Comparison of ENCODE assay signal across 12 cellular contexts in the genomic region with DNA sequence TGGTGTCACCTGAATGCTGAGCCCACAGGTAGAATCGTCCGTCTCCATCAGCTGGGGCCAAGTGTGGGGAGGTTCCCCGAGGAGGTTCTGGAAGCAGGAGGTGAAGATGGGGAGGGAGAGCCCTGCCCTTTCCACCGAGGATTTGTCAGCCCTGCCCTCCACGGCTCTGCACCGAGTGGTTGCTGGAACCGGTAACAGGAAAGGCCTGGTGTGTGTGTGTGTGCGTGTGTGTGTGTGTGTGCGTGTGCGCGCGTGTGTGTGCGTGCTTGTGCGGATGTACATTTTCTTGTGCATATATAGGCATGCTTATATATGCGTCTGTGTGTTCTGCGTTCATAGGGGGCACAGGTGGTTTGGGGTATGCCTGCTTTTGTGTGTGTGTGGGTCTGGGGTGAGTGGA. TPM values are rescaled to one million over a fixed set of nuclear protein-coding genes. Genes with fewer than 3 reads are reported as not detected.
A peak's percentile ranks its signal among the peaks of the same experiment; 100 is the strongest.
DNase-seq lines count a peak whose midpoint lies in the region; ATAC-seq, FAIRE-seq and TF ChIP-seq lines count a peak whose summit lies in the region.
"Had no signal": no experiment of that assay in that cellular context is flagged by ENCODE, and none has a peak within 500 bp of the region (broad histone marks: within the 10 kb centered on the region; RNA-seq: fewer than 3 reads in every experiment).

No MANE protein-coding gene starts in this region.

- TF ChIP-seq POLR2A in H1 (IDR thresholded peaks at IDR 0.05; ENCODE audit: control extremely low read depth in 1 of 2, low read depth in 2 of 2, low read length in 2 of 2), result no peak

- H3K36me3 ChIP-seq in H1 (ENCODE audit: control insufficient read depth in 2 of 4, insufficient read depth in 4 of 4, low read length in 3 of 4) (no peaks in the 10 kb centered on the region), rectal smooth muscle tissue (ENCODE audit: control insufficient read depth, insufficient read depth, low read length) (no peaks in the 10 kb centered on the region)
- H3K36me3 ChIP-seq: SJCRH30 had no signal

- H2AFZ ChIP-seq in H1 (ENCODE audit: low read length), result no peak overlapping the region

- no peaks in the 10 kb centered on the region for H3K79me1 ChIP-seq in H1 (ENCODE audit: low read depth, low read length)

- POLR2A ChIA-PET in H1 (lab: Charles Lee; ENCODE audit: partially characterized antibody), result no interaction called here

- no peak overlapping the region for H2BK15ac ChIP-seq in H1 (ENCODE audit: low read length)

- WGBS in H1 (ENCODE audit: extremely low coverage in 1 of 2, insufficient coverage in 1 of 2, insufficient read length in 1 of 2, insufficient replicate concordance in 2 of 2, low coverage in 1 of 2, low lambda C conversion rate in 2 of 2, missing lambda C conversion rate in 1 of 2), 2 experiments, result 89% methylated on average over 16 of the region's 16 CpGs; no CpG with 5 or more reads in 1 of the 2 experiments

- H3K4me2 ChIP-seq in H1 (ENCODE audit: insufficient read depth in 1 of 2, low read depth in 2 of 2, low read length in 2 of 2), result no peak overlapping the region

- H4K20me1 ChIP-seq in H1 (replicated peaks in 1 of 2; ENCODE audit: control insufficient read depth in 1 of 2, insufficient read depth in 2 of 2, low read length in 2 of 2), result peaks cover 0 to 4% of the 10 kb centered on the region in 2 experiments

- no peak overlapping the region for H2BK12ac ChIP-seq in H1 (ENCODE audit: low read depth, low read length)

- H3K4me3 ChIP-seq in H1 (ENCODE audit: extremely low read depth in 1 of 4, insufficient read depth in 2 of 4, low read depth in 3 of 4, low read length in 4 of 4), result no peak overlapping the region
- peak overlapping the region; percentile 44 for H3K4me3 ChIP-seq in rectal smooth muscle tissue (ENCODE audit: low read length)
- H3K4me3 ChIP-seq: SJCRH30 had no signal

- H3K56ac ChIP-seq in H1 (replicated peaks; ENCODE audit: insufficient read length, low read depth, low read length), result no peak overlapping the region

- peak; percentile 24 for DNase-seq in GDM1 (lab: John Stamatoyannopoulos, UW)
- DNase-seq in T-helper 17 cell, result no peak
- no peak for DNase-seq in H1 (ENCODE audit: low read depth in 1 of 2, low spot score in 2 of 2)
- no peak for DNase-seq in NCI-H1694 (lab: John Stamatoyannopoulos, UW)
- DNase-seq: SJCRH30 had no signal

- ATAC-seq in T-helper 17 cell, result peak; percentile 9
- ATAC-seq in HG03565 (IDR thresholded peaks at IDR 0.05; ENCODE audit: unreplicated experiment), result no peak
- no peak for ATAC-seq in HG02763 (IDR thresholded peaks at IDR 0.05; ENCODE audit: unreplicated experiment)
- no peak for ATAC-seq in HG03108 (IDR thresholded peaks at IDR 0.05; ENCODE audit: unreplicated experiment)

- no peak overlapping the region for H3K4ac ChIP-seq in H1 (replicated peaks; ENCODE audit: insufficient read length, low read depth, low read length)

- no peak for TF ChIP-seq CTCF in H1 (IDR thresholded peaks at IDR 0.05; ENCODE audit: control extremely low read depth in 1 of 3, insufficient read depth in 1 of 3, low read depth in 1 of 3, low read length in 3 of 3)

- H3K27me3 Mint-ChIP-seq in T-helper 17 cell, result no peaks in the 10 kb centered on the region

- H3K4me1 Mint-ChIP-seq in T-helper 17 cell, result peaks cover 34% of the 10 kb centered on the region

- H3K27me3 ChIP-seq in H1 (replicated peaks in 1 of 4; ENCODE audit: control insufficient read depth in 3 of 4, extremely low read depth in 1 of 4, insufficient read depth in 3 of 4, low read length in 3 of 4) (peaks cover 20 to 36% (median 28%) of the 10 kb centered on the region in 4 experiments), rectal smooth muscle tissue (ENCODE audit: control insufficient read depth, insufficient read depth, low read length) (no peaks in the 10 kb centered on the region)
- H3K27me3 ChIP-seq: SJCRH30 had no signal

- peaks cover 0 to 10% (median 8%) of the 10 kb centered on the region in 4 experiments; a peak in 5 of 7 replicates for H3K4me1 ChIP-seq in H1 (replicated peaks in 1 of 4; ENCODE audit: control insufficient read depth in 3 of 4, insufficient read depth in 4 of 4, low read length in 3 of 4)
- H3K4me1 ChIP-seq in rectal smooth muscle tissue (ENCODE audit: control insufficient read depth, insufficient read depth, low read length), result peaks cover 20% of the 10 kb centered on the region

- TF ChIP-seq EP300 in H1 (IDR thresholded peaks at IDR 0.05; ENCODE audit: borderline replicate concordance in 1 of 2, low read depth in 2 of 2, low read length in 2 of 2), result no peak

- CTCF ChIA-PET in H1 (lab: Charles Lee; ENCODE audit: partially characterized antibody), result interaction anchor here (0.7 to 7.9 kb wide), 21 partner anchors 7 to 680 kb away, joined by 3 to 63 read pairs (median 4); a partner anchor contains a TSS

- no peak for FAIRE-seq in H1 (lab: Jason Lieb, UNC)
- FAIRE-seq: D721Med had no signal

- peak overlapping the region; percentile 89 for H3K27ac Mint-ChIP-seq in T-helper 17 cell

- H4K8ac ChIP-seq in H1 (ENCODE audit: extremely low read depth, insufficient read depth, low read length), result no peak overlapping the region

- no peak overlapping the region for H2BK120ac ChIP-seq in H1 (replicated peaks; ENCODE audit: low read depth, low read length)

- TF ChIP-seq RAD21 in H1 (IDR thresholded peaks at IDR 0.05 in 1 of 2, conservative IDR thresholded peaks at IDR 0.05 in 1 of 2; ENCODE audit: low read depth in 2 of 2, low read length in 2 of 2), result no peak

- H4K91ac ChIP-seq in H1 (replicated peaks; ENCODE audit: insufficient read length, low read length), result no peak overlapping the region

- no peak overlapping the region for H3K18ac ChIP-seq in H1 (ENCODE audit: extremely low read depth, low read length)

- H3K14ac ChIP-seq in H1 (ENCODE audit: insufficient read length), result no peak overlapping the region

- H3K23ac ChIP-seq in H1 (ENCODE audit: insufficient read length), result no peak overlapping the region

- H3K4me3 Mint-ChIP-seq in T-helper 17 cell, result peak overlapping the region; percentile 81

- peaks cover 10% of the 10 kb centered on the region; the same call in 1 of the 2 replicates for H3K23me2 ChIP-seq in H1 (ENCODE audit: low read depth, low read length)

- H3K9ac ChIP-seq in H1 (replicated peaks in 1 of 4; ENCODE audit: extremely low read depth in 1 of 4, low read depth in 3 of 4, low read length in 3 of 4) (no peak overlapping the region), rectal smooth muscle tissue (ENCODE audit: low read length) (peak overlapping the region; percentile 3)

- no peak overlapping the region for H2BK20ac ChIP-seq in H1 (ENCODE audit: low read length)

- no peak overlapping the region for H2BK5ac ChIP-seq in H1 (ENCODE audit: low read depth, low read length)

- H3K79me2 ChIP-seq in H1 (ENCODE audit: control insufficient read depth in 1 of 2, insufficient read depth in 2 of 2, low read length in 2 of 2), result no peaks in the 10 kb centered on the region

- peaks cover 3% of the 10 kb centered on the region for H3K36me3 Mint-ChIP-seq in T-helper 17 cell (ENCODE audit: low read depth)

- H3K27ac ChIP-seq in H1 (ENCODE audit: low read depth, low read length) (no peak overlapping the region), rectal smooth muscle tissue (ENCODE audit: low read depth, low read length) (peak overlapping the region; percentile 57)
- H3K27ac ChIP-seq: SJCRH30 had no signal

- H3K9me3 ChIP-seq in T-helper 17 cell (ENCODE audit: control insufficient read depth, low read length, poor library complexity, severe bottlenecking) (no peaks in the 10 kb centered on the region), H1 (ENCODE audit: insufficient read depth in 2 of 2, low read depth in 1 of 2, low read length in 1 of 2) (no peaks in the 10 kb centered on the region)
- H3K9me3 ChIP-seq: SJCRH30 had no signal

- no peak overlapping the region for H4K5ac ChIP-seq in H1 (ENCODE audit: insufficient read length, low read depth, low read length)

- H2AK5ac ChIP-seq in H1 (ENCODE audit: low read depth, low read length), result 0 out of 2 replicates have a peak overlapping the region, but pooled peaks have one; percentile 54

TF ChIP-seq in H1, 55 proteins besides CTCF, POLR2A, EP300 and RAD21:
- TF ChIP-seq PHF8 (conservative IDR thresholded peaks at IDR 0.05; ENCODE audit: low read depth, low read length) (no peak), KDM5A (IDR thresholded peaks at IDR 0.05; ENCODE audit: low read length) (no peak), MAFK (IDR thresholded peaks at IDR 0.05; ENCODE audit: low read depth, low read length) (no peak)
- TF ChIP-seq, protein P1, sequence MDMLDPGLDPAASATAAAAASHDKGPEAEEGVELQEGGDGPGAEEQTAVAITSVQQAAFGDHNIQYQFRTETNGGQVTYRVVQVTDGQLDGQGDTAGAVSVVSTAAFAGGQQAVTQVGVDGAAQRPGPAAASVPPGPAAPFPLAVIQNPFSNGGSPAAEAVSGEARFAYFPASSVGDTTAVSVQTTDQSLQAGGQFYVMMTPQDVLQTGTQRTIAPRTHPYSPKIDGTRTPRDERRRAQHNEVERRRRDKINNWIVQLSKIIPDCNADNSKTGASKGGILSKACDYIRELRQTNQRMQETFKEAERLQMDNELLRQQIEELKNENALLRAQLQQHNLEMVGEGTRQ (IDR thresholded peaks at IDR 0.05; ENCODE audit: low read length), result no peak

RNA-seq across cellular contexts. Expression of a gene that starts 3.5 kb away (rescaled TPM):
- total RNA-seq in T-helper 17 cell, result 10 to 100 TPM; 32.0 to 32.3 TPM
- total RNA-seq in H1 (2021; fragmentation: NEBNext Ultra II Directional; extraction: Animal tissue kit (Norgen Biotek cat#: 25700)), result 9.7 and 10.4 TPM in 2 replicates
- polyA plus RNA-seq in H1 (2011; rRNA removed), result 8.7 and 10.8 TPM in 2 replicates
- polyA plus RNA-seq in H1 (2011; cell fraction: cytosol; rRNA removed), result 10.4 TPM
- 11.9 TPM for polyA plus RNA-seq in H1 (2011; cell fraction: nucleus; rRNA removed)
- 5.2 to 10.1 TPM (median 8.0 TPM) in 4 replicates for polyA plus RNA-seq in H1 (2012, experiment 1 of 2)
- polyA plus RNA-seq in H1 (2012, experiment 2 of 2), result 6.4 TPM
- 5.8 TPM for polyA plus RNA-seq in H1 (2013, experiment 1 of 2)
- 6.8 TPM for polyA plus RNA-seq in H1 (2013, experiment 2 of 2)
- 7.4 and 9.7 TPM in 2 replicates for polyA minus RNA-seq in H1 (2011; rRNA and poly(A)+ RNA removed)
- polyA minus RNA-seq in H1 (2011; cell fraction: cytosol; rRNA and poly(A)+ RNA removed), result 7.9 TPM
- polyA minus RNA-seq in H1 (2011; cell fraction: nucleus; rRNA and poly(A)+ RNA removed), result 6.3 TPM

RNA-seq across cellular contexts. Expression of a gene that starts 17.0 kb away (rescaled TPM):
- total RNA-seq in T-helper 17 cell, result under 1 TPM; 0.16 to 0.17 TPM
- 0.69 and 0.76 TPM in 2 replicates for total RNA-seq in H1 (2021; fragmentation: NEBNext Ultra II Directional; extraction: Animal tissue kit (Norgen Biotek cat#: 25700))
- 0.95 and 1.4 TPM in 2 replicates for polyA plus RNA-seq in H1 (2011; rRNA removed)
- 0.44 TPM for polyA plus RNA-seq in H1 (2011; cell fraction: cytosol; rRNA removed)
- polyA plus RNA-seq in H1 (2011; cell fraction: nucleus; rRNA removed), result 0.93 TPM
- polyA plus RNA-seq in H1 (2012, experiment 1 of 2), result 0.29 to 1.0 TPM (median 0.73 TPM) in 4 replicates
- 0.64 TPM for polyA plus RNA-seq in H1 (2012, experiment 2 of 2)
- polyA plus RNA-seq in H1 (2013, experiment 1 of 2), result 1.4 TPM
- polyA plus RNA-seq in H1 (2013, experiment 2 of 2), result 1.1 TPM
- 0.22 and 0.24 TPM in 2 replicates for polyA minus RNA-seq in H1 (2011; rRNA and poly(A)+ RNA removed)
- 1.7 TPM for polyA minus RNA-seq in H1 (2011; cell fraction: cytosol; rRNA and poly(A)+ RNA removed)
- 1.1 TPM for polyA minus RNA-seq in H1 (2011; cell fraction: nucleus; rRNA and poly(A)+ RNA removed)
- total RNA-seq: activated CD8-positive, alpha-beta memory T cell treated with anti-CD3 and anti-CD28 coated beads for 36 hours; glomerular endothelial cell; SJCRH30 had no signal
